27 cellular contexts compared by ENCODE assay signal in the genomic region with DNA sequence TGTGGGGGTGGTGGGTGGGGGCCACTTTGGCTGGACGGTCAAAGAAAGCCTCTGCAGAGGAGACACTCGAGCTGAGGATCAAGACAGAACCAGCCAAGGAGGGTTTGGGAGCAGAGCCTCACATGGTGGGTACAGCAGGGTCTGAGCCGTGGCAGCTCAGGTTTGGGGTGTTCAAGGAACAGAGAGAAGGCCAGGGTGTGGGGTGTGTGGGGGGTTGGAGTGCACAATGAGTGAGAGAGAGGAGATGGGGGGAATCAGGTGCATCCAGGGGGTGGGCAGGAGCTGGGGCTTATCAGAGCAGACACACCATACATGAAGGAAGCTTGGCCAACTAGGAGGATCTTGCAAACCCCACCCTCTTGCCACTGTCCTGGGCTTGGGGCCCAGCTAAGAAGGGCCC.
"Had no signal": no experiment of that assay in that cellular context is flagged by ENCODE, and none has a peak within 500 bp of the region (broad histone marks: within the 10 kb centered on the region; RNA-seq: fewer than 3 reads in every experiment).

No MANE protein-coding gene starts in this region.

- H3K4me1 Mint-ChIP-seq: naive thymus-derived CD4-positive, alpha-beta T cell; natural killer cell; stimulated activated naive B cell treated with anti-CD40 and anti-IgM and Interleukin-4, amounts not matched to agents 10 μg/mL and 1 μg/mL and 100 μg/mL, for 72 hours had no signal

- H3K27ac Mint-ChIP-seq: naive thymus-derived CD4-positive, alpha-beta T cell; natural killer cell; stimulated activated naive CD8-positive, alpha-beta T cell treated with anti-CD3 and anti-CD28 coated beads, Interleukin-15, Interleukin-2, amounts not matched to agents 100 ng/mL and 50 ng/mL, for 24 hours had no signal

- H3K4me3 Mint-ChIP-seq: naive thymus-derived CD4-positive, alpha-beta T cell; natural killer cell; nephron; stimulated activated naive B cell treated with anti-CD40 and anti-IgM and Interleukin-4, amounts not matched to agents 10 μg/mL and 1 μg/mL and 100 μg/mL, for 72 hours; stimulated activated naive CD8-positive, alpha-beta T cell treated with anti-CD3 and anti-CD28 coated beads, Interleukin-15, Interleukin-2, amounts not matched to agents 100 ng/mL and 50 ng/mL, for 24 hours had no signal

- ATAC-seq: naive thymus-derived CD4-positive, alpha-beta T cell; natural killer cell; psoas muscle; right cardiac atrium; right lobe of liver; stimulated activated naive B cell treated with anti-CD40 and anti-IgM and Interleukin-4, amounts not matched to agents 10 μg/mL and 1 μg/mL and 100 μg/mL, for 72 hours had no signal

- DNase-seq: naive thymus-derived CD4-positive, alpha-beta T cell; natural killer cell; occipital lobe; ovary; posterior cingulate gyrus; psoas muscle; right cardiac atrium; right lobe of liver; spleen; stimulated activated CD4-positive, alpha-beta T cell treated with anti-CD3 and anti-CD28 coated beads, Interleukin-12 subunit alpha, Interleukin-12 subunit beta, amount 100 ng/mL, for 4 hours; stimulated activated CD4-positive, alpha-beta T cell treated with anti-CD3 and anti-CD28 coated beads, Interleukin-1b, Interleukin-23, amount 100 ng/mL, for 48 hours; stimulated activated CD4-positive, alpha-beta T cell treated with anti-CD3 and anti-CD28 coated beads, Interleukin-4, amount 100 ng/mL, for 1 hour; stimulated activated CD4-positive, alpha-beta T cell treated with anti-CD3 and anti-CD28 coated beads, Interleukin-4, amount 100 ng/mL, for 4 hours; stimulated activated CD8-positive, alpha-beta memory T cell treated with anti-CD3 and anti-CD28 coated beads, Interleukin-4, amount 100 ng/mL, for 48 hours; stimulated activated naive B cell treated with anti-CD40 and anti-IgM and Interleukin-4, amounts not matched to agents 10 μg/mL and 1 μg/mL and 100 μg/mL, for 72 hours; stimulated activated naive CD4-positive, alpha-beta T cell treated with Interleukin-2 at 50 U/mL for 16 hours; stomach; thyroid gland; trophoblast cell; upper lobe of left lung had no signal

- H3K36me3 Mint-ChIP-seq: naive thymus-derived CD4-positive, alpha-beta T cell; natural killer cell; stimulated activated naive B cell treated with anti-CD40 and anti-IgM and Interleukin-4, amounts not matched to agents 10 μg/mL and 1 μg/mL and 100 μg/mL, for 72 hours had no signal

- H3K27me3 ChIP-seq: ovary, right lobe of liver, stomach, thyroid gland, upper lobe of left lung, vagina had no signal

- H3K27ac ChIP-seq: ovary, parathyroid adenoma, psoas muscle, right lobe of liver, skin epidermis, spleen, stomach, thoracic aorta, thyroid gland, tibial nerve, upper lobe of left lung, vagina had no signal

- H3K4me1 ChIP-seq: parathyroid adenoma, psoas muscle, spleen, thyroid gland, tibial nerve, upper lobe of left lung, vagina had no signal

- H3K9me3 Mint-ChIP-seq: natural killer cell; nephron; stimulated activated naive B cell treated with anti-CD40 and anti-IgM and Interleukin-4, amounts not matched to agents 10 μg/mL and 1 μg/mL and 100 μg/mL, for 72 hours; stimulated activated naive CD8-positive, alpha-beta T cell treated with anti-CD3 and anti-CD28 coated beads, Interleukin-15, Interleukin-2, amounts not matched to agents 100 ng/mL and 50 ng/mL, for 24 hours had no signal
